In the genomic region with DNA sequence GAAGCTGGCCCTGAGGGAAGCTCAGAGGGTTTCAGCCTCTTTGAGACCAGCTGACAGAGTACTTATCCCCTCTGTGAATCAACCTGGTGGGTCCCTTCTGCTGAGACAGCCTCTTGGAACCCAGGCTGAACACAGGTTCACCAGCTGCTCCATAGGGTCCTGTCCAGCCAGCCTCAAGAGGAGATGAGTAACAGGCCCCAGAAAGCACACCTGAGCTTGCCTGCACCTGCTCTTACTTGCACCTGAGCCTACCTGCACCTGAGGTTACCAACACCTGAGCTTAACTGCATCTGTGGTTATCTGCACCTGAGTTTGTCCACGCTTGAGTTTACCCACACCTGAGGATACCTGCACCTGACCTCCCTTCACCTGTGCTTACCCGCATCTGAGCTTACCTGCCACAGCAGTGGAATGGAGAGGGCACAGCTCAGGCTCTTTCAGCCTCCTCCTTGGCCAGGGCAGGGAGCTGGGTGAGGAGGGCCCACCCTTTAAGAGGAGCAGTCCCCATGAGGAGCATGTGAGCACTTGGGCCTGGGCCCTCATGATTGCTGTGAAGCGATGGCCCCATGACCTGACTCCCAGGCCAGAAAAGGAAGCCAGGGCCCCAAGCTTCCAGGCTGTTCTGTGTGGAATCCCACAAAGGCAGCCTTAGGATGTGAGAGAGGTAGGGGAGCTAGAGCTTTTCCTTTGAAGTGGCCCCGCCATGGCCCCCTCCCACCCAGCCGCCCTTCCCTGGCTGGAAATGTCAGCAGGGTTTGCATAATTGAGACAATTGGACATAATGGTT, we compare ENCODE assay signal across 30 cellular contexts. TPM values are rescaled to one million over a fixed set of nuclear protein-coding genes. Genes with fewer than 3 reads are reported as not detected.
DNase-seq lines count a peak whose midpoint lies in the region; ATAC-seq and TF ChIP-seq lines count a peak whose summit lies in the region.
"Had no signal": no experiment of that assay in that cellular context is flagged by ENCODE, and none has a peak within 500 bp of the region (broad histone marks: within the 10 kb centered on the region; RNA-seq: fewer than 3 reads in every experiment).

TSS of gene TRPM1 (minus strand) at position 464 of the 787 bp plus-strand sequence. CDS start 20,370 bp downstream, outside the sequence.

- H3K9me3 ChIP-seq in MM.1S (replicated peaks; ENCODE audit: insufficient read depth, low read length) (no peaks in the 10 kb centered on the region), MG63 (no peaks in the 10 kb centered on the region), testis (no peaks in the 10 kb centered on the region)
- H3K9me3 ChIP-seq: lower lobe of right lung, vagina had no signal

- no peak for ATAC-seq in naive B cell (ENCODE audit: low read depth in 2 of 2)
- no peak for ATAC-seq in HG03571 (IDR thresholded peaks at IDR 0.05; ENCODE audit: unreplicated experiment)
- ATAC-seq: lower lobe of right lung, PC-3 had no signal

- DNase-seq in MM.1S = peak; percentile 66
- DNase-seq in naive B cell = no peak
- DNase-seq in MG63 = no peak
- no peak for DNase-seq in testis
- no peak for DNase-seq in COLO829 (ENCODE audit: low spot score)
- DNase-seq: activated CD4-positive, alpha-beta T cell treated with anti-CD3 and anti-CD28 coated beads, Interleukin-2, amount 50 U/mL, for 1 hour; activated naive CD4-positive, alpha-beta T cell treated with anti-CD3 and anti-CD28 coated beads for 36 hours; activated T-cell treated with anti-CD3 and anti-CD28 coated beads for 4 hours; CD4-positive, alpha-beta memory T cell; endodermal cell; lower lobe of right lung; NCI-H1048; PC-3; SIG-M5; small intestine; stimulated activated CD4-positive, alpha-beta T cell treated with anti-CD3 and anti-CD28 coated beads, Interleukin-2, amount 100 ng/mL, for 48 hours; T-helper 1 cell had no signal

- H4K20me1 ChIP-seq in MM.1S (ENCODE audit: insufficient read depth, low read length) = no peaks in the 10 kb centered on the region

- H3K9ac ChIP-seq in MM.1S (ENCODE audit: low read length) = no peak within 1 kb of the TSS
- H3K9ac ChIP-seq: KMS-11 had no signal

- H3K79me2 ChIP-seq in MM.1S (ENCODE audit: low read length) = no peaks in the 10 kb centered on the region
- H3K79me2 ChIP-seq: hepatocyte had no signal

- 92 to 94% methylated on average over 4 to 5 of the region's 5 CpGs for WGBS in testis, 2 donors

- peak within 1 kb of the TSS; percentile 12 for H3K27ac Mint-ChIP-seq in dendritic cell treated with granulocyte-macrophage colony-stimulating factor and Interleukin-4, amounts not matched to agents 40 ng/mL and 50 ng/mL, for 4 days
- H3K27ac Mint-ChIP-seq in naive B cell = peak within 1 kb of the TSS in 2 of 6 donors; percentile 69 to 88
- H3K27ac Mint-ChIP-seq: activated naive CD4-positive, alpha-beta T cell treated with anti-CD3 and anti-CD28 coated beads for 36 hours; endodermal cell had no signal

- H3K4me3 Mint-ChIP-seq in dendritic cell treated with granulocyte-macrophage colony-stimulating factor and Interleukin-4, amounts not matched to agents 40 ng/mL and 50 ng/mL, for 4 days = no peak within 1 kb of the TSS
- peak within 1 kb of the TSS in 5 of 8 donors; percentile 9 to 77 (median 61) for H3K4me3 Mint-ChIP-seq in naive B cell
- H3K4me3 Mint-ChIP-seq: activated naive CD4-positive, alpha-beta T cell treated with anti-CD3 and anti-CD28 coated beads for 36 hours; CD4-positive, alpha-beta memory T cell; endodermal cell had no signal

- intact Hi-C loops in dendritic cell treated with granulocyte-macrophage colony-stimulating factor and Interleukin-4, amounts not matched to agents 40 ng/mL and 50 ng/mL, for 4 days (cut with micrococcal nuclease) = no loop called here
- intact Hi-C loops in testis (cut with DNase I; ENCODE audit: low total_unique reads) = no loop called here

- no peak for TF ChIP-seq CTCF in C4-2B (conservative IDR thresholded peaks at IDR 0.05)
- TF ChIP-seq CTCF in MM.1S (IDR thresholded peaks at IDR 0.05; ENCODE audit: low read length) = no peak
- TF ChIP-seq CTCF in testis (IDR thresholded peaks at IDR 0.05) = no peak

- H3K36me3 ChIP-seq in MM.1S (replicated peaks; ENCODE audit: insufficient read depth, low read length) (no peaks in the 10 kb centered on the region), MG63 (no peaks in the 10 kb centered on the region), testis (ENCODE audit: low read depth, missing control alignments) (no peaks in the 10 kb centered on the region)
- H3K36me3 ChIP-seq: lower lobe of right lung, vagina had no signal

- H3K27me3 ChIP-seq in MM.1S (replicated peaks; ENCODE audit: insufficient read depth, low read length) (no peaks in the 10 kb centered on the region), MG63 (no peaks in the 10 kb centered on the region), testis (no peaks in the 10 kb centered on the region)
- H3K27me3 ChIP-seq: hepatocyte, vagina had no signal

- H2AFZ ChIP-seq in MM.1S (ENCODE audit: low read length) = no peak within 1 kb of the TSS
- H2AFZ ChIP-seq: hepatocyte had no signal

- TF ChIP-seq POLR2A in testis (IDR thresholded peaks at IDR 0.05) = no peak

- peak within 1 kb of the TSS; percentile 17; the same call in 1 of the 2 replicates for H3K4me2 ChIP-seq in MM.1S (ENCODE audit: low read depth, low read length)
- H3K4me2 ChIP-seq: hepatocyte, KMS-11 had no signal

- H3K9me3 Mint-ChIP-seq in dendritic cell treated with granulocyte-macrophage colony-stimulating factor and Interleukin-4, amounts not matched to agents 40 ng/mL and 50 ng/mL, for 4 days = no peaks in the 10 kb centered on the region
- H3K9me3 Mint-ChIP-seq in naive B cell = no peaks in the 10 kb centered on the region
- H3K9me3 Mint-ChIP-seq: activated naive CD4-positive, alpha-beta T cell treated with anti-CD3 and anti-CD28 coated beads for 36 hours; endodermal cell had no signal

- no peaks in the 10 kb centered on the region for H3K36me3 Mint-ChIP-seq in dendritic cell treated with granulocyte-macrophage colony-stimulating factor and Interleukin-4, amounts not matched to agents 40 ng/mL and 50 ng/mL, for 4 days (ENCODE audit: low read depth)
- no peaks in the 10 kb centered on the region for H3K36me3 Mint-ChIP-seq in naive B cell
- H3K36me3 Mint-ChIP-seq: CD4-positive, alpha-beta memory T cell had no signal

- H3K27me3 Mint-ChIP-seq in dendritic cell treated with granulocyte-macrophage colony-stimulating factor and Interleukin-4, amounts not matched to agents 40 ng/mL and 50 ng/mL, for 4 days = no peaks in the 10 kb centered on the region
- H3K27me3 Mint-ChIP-seq in naive B cell = no peaks in the 10 kb centered on the region

- peaks cover 36% of the 10 kb centered on the region for H3K4me1 ChIP-seq in MM.1S (ENCODE audit: low read length)
- H3K4me1 ChIP-seq in testis = no peaks in the 10 kb centered on the region
- H3K4me1 ChIP-seq: lower lobe of right lung had no signal

- no peaks in the 10 kb centered on the region for H3K9me2 ChIP-seq in MM.1S (replicated peaks; ENCODE audit: insufficient read depth, low read length)

- H3K4me1 Mint-ChIP-seq in dendritic cell treated with granulocyte-macrophage colony-stimulating factor and Interleukin-4, amounts not matched to agents 40 ng/mL and 50 ng/mL, for 4 days (ENCODE audit: low read depth) = peaks cover 62% of the 10 kb centered on the region
- peaks cover 34 to 40% (median 38%) of the 10 kb centered on the region in 3 donors for H3K4me1 Mint-ChIP-seq in naive B cell
- H3K4me1 Mint-ChIP-seq: CD4-positive, alpha-beta memory T cell had no signal

- peaks cover 4% of the 10 kb centered on the region; the same call in 1 of the 2 replicates for H3F3A ChIP-seq in MM.1S (ENCODE audit: insufficient read depth, low read length)

- H3K27ac ChIP-seq in C4-2B (peak within 1 kb of the TSS; percentile 22; the same call in 1 of the 2 replicates), MM.1S (ENCODE audit: low read length) (peak within 1 kb of the TSS; percentile 35; the same call in 1 of the 2 replicates), testis (no peak within 1 kb of the TSS)
- H3K27ac ChIP-seq: hepatocyte, KMS-11, lower lobe of right lung, vagina had no signal

- no peak within 1 kb of the TSS for H3K4me3 ChIP-seq in MM.1S (ENCODE audit: low read length)
- no peak within 1 kb of the TSS for H3K4me3 ChIP-seq in MG63
- H3K4me3 ChIP-seq in testis = no peak within 1 kb of the TSS
- H3K4me3 ChIP-seq: hepatocyte, lower lobe of right lung, vagina had no signal

RNA-seq across cellular contexts. Expression of gene TRPM1, which starts in this region (rescaled TPM):
- under 1 TPM in 4 of 6 donors, not detected in 2; 0.05 to 0.12 (median 0.09) TPM for polyA plus RNA-seq in naive B cell (ENCODE audit: low read depth in 6 of 6)
- not detected in 2 replicates for total RNA-seq in MG63 (2014; rRNA removed; shearing (Covaris generic); ENCODE audit: low replicate concordance)
- total RNA-seq in testis = 1 to 10 TPM; 3.6 to 4.4 TPM
- 4.4 TPM for polyA plus RNA-seq in testis (ENCODE audit: insufficient read depth, low read depth, low replicate concordance)
- total RNA-seq: activated naive CD4-positive, alpha-beta T cell treated with anti-CD3 and anti-CD28 coated beads for 36 hours; CD4-positive, alpha-beta memory T cell; cerebellum; Daoy; endodermal cell; hepatocyte; HT-29; lower lobe of right lung; myocyte; PC-3; posterior vena cava; subcutaneous adipose tissue; vagina had no signal
- polyA plus RNA-seq: AG04450; CD4-positive, alpha-beta memory T cell; hepatocyte had no signal

Comparison
In these comparisons a context has a peak if more than half of its experiments do, and no peak if none do; other contexts are left out.
1. H3K27ac ChIP-seq: peak in C4-2B (single experiment) and MM.1S (single experiment); none in testis (0 of 2).